22 cellular contexts compared by ENCODE assay signal in the genomic region with DNA sequence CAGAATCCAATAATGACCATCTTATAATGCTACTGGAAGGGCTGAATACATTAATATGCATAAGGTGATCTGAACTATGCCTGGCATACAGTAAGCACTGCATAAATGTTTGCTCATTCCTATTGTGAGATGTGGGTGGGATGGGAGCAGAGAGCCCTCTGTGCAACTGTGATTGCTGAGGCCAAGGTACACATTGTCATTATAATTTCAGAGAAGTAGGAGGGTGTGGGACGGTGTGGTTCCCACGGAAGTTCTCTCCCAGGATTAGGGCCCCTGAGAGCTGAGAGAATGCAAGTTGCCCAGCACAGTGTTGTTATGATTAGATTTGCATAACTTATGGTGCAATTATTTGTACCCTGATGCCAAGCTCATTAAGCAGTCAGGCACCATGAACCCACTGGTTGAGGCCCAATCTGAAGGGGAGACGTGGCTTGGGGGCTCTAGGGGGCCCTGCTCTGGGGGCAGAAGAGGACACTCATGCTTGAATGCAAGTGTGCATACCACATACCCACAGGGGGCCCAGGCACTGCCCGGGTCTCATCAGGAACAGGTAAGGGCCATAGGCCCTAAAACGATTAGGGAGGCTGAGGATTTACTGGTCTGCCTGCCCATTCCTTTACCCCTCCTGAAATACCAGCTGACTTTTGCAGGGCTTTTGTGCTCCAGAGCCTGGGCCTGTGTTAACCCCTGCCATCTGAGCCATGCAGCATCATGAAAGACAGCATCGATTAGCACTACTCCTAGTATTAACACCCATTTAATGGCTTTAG.
"Had no signal": no experiment of that assay in that cellular context is flagged by ENCODE, and none has a peak within 500 bp of the region (broad histone marks: within the 10 kb centered on the region; RNA-seq: fewer than 3 reads in every experiment).

No MANE protein-coding gene starts in this region.

- ATAC-seq: lower lobe of right lung; natural killer cell; psoas muscle; stimulated activated effector memory CD8-positive, alpha-beta T cell treated with anti-CD3 and anti-CD28 coated beads, Interleukin-12 subunit alpha, Interleukin-12 subunit beta, amount 100 ng/mL, for 72 hours; upper lobe of right lung had no signal

- DNase-seq: dermis blood vessel endothelial cell; effector memory CD4-positive, alpha-beta T cell; foreskin melanocyte; glutamatergic neuron; hypothalamus; immature natural killer cell; islet precursor cell; kidney glomerular epithelial cell; lower lobe of right lung; natural killer cell; posterior cingulate gyrus; psoas muscle; sigmoid colon; stimulated activated CD4-positive, alpha-beta T cell treated with anti-CD3 and anti-CD28 coated beads, Interleukin-2, amount 100 ng/mL, for 24 hours; stimulated activated CD4-positive, alpha-beta T cell treated with anti-CD3 and anti-CD28 coated beads, Interleukin-4, amount 100 ng/mL, for 24 hours; transverse colon; upper lobe of right lung had no signal

- H3K36me3 ChIP-seq: esophagus muscularis mucosa, lower lobe of right lung, sigmoid colon, transverse colon, upper lobe of right lung, vagina had no signal

- H3K27me3 Mint-ChIP-seq: stimulated activated naive CD8-positive, alpha-beta T cell treated with anti-CD3 and anti-CD28 coated beads, Interleukin-15, Interleukin-2, amounts not matched to agents 100 ng/mL and 50 ng/mL, for 24 hours had no signal

- H3K27me3 ChIP-seq: esophagus muscularis mucosa, transverse colon, upper lobe of right lung, vagina had no signal

- H3K4me3 ChIP-seq: coronary artery, esophagus muscularis mucosa, lower lobe of right lung, psoas muscle, sigmoid colon, transverse colon, upper lobe of right lung, vagina had no signal

- H3K4me1 ChIP-seq: psoas muscle, sigmoid colon, transverse colon, vagina had no signal

- H3K27ac ChIP-seq: coronary artery, esophagus muscularis mucosa, lower lobe of right lung, psoas muscle, sigmoid colon, transverse colon, upper lobe of right lung, vagina had no signal

- H3K4me1 Mint-ChIP-seq: immature natural killer cell; natural killer cell; stimulated activated effector memory CD8-positive, alpha-beta T cell treated with anti-CD3 and anti-CD28 coated beads, Interleukin-12 subunit alpha, Interleukin-12 subunit beta, amount 100 ng/mL, for 72 hours had no signal

- H3K36me3 Mint-ChIP-seq: immature natural killer cell; natural killer cell; stimulated activated effector memory CD8-positive, alpha-beta T cell treated with anti-CD3 and anti-CD28 coated beads, Interleukin-12 subunit alpha, Interleukin-12 subunit beta, amount 100 ng/mL, for 72 hours had no signal

- H3K27ac Mint-ChIP-seq: immature natural killer cell; natural killer cell; stimulated activated effector memory CD8-positive, alpha-beta T cell treated with anti-CD3 and anti-CD28 coated beads, Interleukin-12 subunit alpha, Interleukin-12 subunit beta, amount 100 ng/mL, for 72 hours; stimulated activated naive CD8-positive, alpha-beta T cell treated with anti-CD3 and anti-CD28 coated beads, Interleukin-15, Interleukin-2, amounts not matched to agents 100 ng/mL and 50 ng/mL, for 24 hours had no signal

- H3K9me3 Mint-ChIP-seq: immature natural killer cell; natural killer cell; stimulated activated effector memory CD8-positive, alpha-beta T cell treated with anti-CD3 and anti-CD28 coated beads, Interleukin-12 subunit alpha, Interleukin-12 subunit beta, amount 100 ng/mL, for 72 hours; stimulated activated naive CD8-positive, alpha-beta T cell treated with anti-CD3 and anti-CD28 coated beads, Interleukin-15, Interleukin-2, amounts not matched to agents 100 ng/mL and 50 ng/mL, for 24 hours had no signal

- H3K4me3 Mint-ChIP-seq: immature natural killer cell; natural killer cell; stimulated activated effector memory CD8-positive, alpha-beta T cell treated with anti-CD3 and anti-CD28 coated beads, Interleukin-12 subunit alpha, Interleukin-12 subunit beta, amount 100 ng/mL, for 72 hours; stimulated activated naive CD8-positive, alpha-beta T cell treated with anti-CD3 and anti-CD28 coated beads, Interleukin-15, Interleukin-2, amounts not matched to agents 100 ng/mL and 50 ng/mL, for 24 hours had no signal

- H3K9me3 ChIP-seq: esophagus muscularis mucosa, lower lobe of right lung, psoas muscle, sigmoid colon, transverse colon, upper lobe of right lung, vagina had no signal
